Comparison of ENCODE assay signal across 2 cellular contexts in the genomic region with DNA sequence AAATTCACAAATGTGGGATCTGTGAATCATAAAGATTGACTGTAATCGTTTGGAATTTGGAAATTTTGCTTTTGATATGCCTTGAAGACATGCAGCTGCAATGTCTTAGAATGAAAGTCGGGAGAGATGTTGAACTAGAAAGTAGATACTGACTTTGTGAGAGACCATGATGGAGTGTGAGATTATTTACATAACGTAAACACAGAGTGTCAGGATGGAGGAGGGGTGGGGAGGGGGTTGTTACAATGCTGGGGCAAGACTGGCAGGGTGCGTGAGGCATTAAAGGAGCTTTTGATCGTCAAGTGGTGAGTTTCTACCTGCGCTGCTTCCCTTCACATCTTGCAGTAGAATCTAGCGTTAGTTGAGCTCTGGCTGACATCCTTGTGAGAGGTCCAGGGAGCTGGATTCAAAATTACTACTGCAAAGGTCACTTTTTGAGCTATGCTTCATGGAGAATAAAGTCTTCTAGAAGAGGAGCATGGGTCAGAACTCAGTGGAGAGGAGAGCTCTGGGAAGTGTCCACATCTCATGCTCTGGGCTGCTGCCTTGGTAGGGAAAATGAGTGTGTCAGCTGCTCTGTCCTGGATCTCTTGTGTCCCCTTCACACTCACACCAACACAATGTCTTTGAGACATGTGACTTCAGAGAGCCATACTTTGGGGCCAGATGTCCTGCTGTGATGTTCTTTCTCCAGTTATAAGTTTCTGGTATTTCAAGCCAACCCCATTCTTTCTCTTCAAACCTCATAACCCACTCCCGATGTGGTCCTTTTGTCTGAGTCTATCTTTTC.
TF ChIP-seq lines count a peak whose summit lies in the region.

No MANE protein-coding gene starts in this region.

TF ChIP-seq in K562, 482 proteins besides CTCF, POLR2A, EP300 and RAD21 (continued from another document and continues in another):
- TF ChIP-seq, protein P1, sequence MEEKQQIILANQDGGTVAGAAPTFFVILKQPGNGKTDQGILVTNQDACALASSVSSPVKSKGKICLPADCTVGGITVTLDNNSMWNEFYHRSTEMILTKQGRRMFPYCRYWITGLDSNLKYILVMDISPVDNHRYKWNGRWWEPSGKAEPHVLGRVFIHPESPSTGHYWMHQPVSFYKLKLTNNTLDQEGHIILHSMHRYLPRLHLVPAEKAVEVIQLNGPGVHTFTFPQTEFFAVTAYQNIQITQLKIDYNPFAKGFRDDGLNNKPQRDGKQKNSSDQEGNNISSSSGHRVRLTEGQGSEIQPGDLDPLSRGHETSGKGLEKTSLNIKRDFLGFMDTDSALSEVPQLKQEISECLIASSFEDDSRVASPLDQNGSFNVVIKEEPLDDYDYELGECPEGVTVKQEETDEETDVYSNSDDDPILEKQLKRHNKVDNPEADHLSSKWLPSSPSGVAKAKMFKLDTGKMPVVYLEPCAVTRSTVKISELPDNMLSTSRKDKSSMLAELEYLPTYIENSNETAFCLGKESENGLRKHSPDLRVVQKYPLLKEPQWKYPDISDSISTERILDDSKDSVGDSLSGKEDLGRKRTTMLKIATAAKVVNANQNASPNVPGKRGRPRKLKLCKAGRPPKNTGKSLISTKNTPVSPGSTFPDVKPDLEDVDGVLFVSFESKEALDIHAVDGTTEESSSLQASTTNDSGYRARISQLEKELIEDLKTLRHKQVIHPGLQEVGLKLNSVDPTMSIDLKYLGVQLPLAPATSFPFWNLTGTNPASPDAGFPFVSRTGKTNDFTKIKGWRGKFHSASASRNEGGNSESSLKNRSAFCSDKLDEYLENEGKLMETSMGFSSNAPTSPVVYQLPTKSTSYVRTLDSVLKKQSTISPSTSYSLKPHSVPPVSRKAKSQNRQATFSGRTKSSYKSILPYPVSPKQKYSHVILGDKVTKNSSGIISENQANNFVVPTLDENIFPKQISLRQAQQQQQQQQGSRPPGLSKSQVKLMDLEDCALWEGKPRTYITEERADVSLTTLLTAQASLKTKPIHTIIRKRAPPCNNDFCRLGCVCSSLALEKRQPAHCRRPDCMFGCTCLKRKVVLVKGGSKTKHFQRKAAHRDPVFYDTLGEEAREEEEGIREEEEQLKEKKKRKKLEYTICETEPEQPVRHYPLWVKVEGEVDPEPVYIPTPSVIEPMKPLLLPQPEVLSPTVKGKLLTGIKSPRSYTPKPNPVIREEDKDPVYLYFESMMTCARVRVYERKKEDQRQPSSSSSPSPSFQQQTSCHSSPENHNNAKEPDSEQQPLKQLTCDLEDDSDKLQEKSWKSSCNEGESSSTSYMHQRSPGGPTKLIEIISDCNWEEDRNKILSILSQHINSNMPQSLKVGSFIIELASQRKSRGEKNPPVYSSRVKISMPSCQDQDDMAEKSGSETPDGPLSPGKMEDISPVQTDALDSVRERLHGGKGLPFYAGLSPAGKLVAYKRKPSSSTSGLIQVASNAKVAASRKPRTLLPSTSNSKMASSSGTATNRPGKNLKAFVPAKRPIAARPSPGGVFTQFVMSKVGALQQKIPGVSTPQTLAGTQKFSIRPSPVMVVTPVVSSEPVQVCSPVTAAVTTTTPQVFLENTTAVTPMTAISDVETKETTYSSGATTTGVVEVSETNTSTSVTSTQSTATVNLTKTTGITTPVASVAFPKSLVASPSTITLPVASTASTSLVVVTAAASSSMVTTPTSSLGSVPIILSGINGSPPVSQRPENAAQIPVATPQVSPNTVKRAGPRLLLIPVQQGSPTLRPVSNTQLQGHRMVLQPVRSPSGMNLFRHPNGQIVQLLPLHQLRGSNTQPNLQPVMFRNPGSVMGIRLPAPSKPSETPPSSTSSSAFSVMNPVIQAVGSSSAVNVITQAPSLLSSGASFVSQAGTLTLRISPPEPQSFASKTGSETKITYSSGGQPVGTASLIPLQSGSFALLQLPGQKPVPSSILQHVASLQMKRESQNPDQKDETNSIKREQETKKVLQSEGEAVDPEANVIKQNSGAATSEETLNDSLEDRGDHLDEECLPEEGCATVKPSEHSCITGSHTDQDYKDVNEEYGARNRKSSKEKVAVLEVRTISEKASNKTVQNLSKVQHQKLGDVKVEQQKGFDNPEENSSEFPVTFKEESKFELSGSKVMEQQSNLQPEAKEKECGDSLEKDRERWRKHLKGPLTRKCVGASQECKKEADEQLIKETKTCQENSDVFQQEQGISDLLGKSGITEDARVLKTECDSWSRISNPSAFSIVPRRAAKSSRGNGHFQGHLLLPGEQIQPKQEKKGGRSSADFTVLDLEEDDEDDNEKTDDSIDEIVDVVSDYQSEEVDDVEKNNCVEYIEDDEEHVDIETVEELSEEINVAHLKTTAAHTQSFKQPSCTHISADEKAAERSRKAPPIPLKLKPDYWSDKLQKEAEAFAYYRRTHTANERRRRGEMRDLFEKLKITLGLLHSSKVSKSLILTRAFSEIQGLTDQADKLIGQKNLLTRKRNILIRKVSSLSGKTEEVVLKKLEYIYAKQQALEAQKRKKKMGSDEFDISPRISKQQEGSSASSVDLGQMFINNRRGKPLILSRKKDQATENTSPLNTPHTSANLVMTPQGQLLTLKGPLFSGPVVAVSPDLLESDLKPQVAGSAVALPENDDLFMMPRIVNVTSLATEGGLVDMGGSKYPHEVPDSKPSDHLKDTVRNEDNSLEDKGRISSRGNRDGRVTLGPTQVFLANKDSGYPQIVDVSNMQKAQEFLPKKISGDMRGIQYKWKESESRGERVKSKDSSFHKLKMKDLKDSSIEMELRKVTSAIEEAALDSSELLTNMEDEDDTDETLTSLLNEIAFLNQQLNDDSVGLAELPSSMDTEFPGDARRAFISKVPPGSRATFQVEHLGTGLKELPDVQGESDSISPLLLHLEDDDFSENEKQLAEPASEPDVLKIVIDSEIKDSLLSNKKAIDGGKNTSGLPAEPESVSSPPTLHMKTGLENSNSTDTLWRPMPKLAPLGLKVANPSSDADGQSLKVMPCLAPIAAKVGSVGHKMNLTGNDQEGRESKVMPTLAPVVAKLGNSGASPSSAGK (IDR thresholded peaks at IDR 0.05): peak; percentile 51
- TF ChIP-seq, protein P2, sequence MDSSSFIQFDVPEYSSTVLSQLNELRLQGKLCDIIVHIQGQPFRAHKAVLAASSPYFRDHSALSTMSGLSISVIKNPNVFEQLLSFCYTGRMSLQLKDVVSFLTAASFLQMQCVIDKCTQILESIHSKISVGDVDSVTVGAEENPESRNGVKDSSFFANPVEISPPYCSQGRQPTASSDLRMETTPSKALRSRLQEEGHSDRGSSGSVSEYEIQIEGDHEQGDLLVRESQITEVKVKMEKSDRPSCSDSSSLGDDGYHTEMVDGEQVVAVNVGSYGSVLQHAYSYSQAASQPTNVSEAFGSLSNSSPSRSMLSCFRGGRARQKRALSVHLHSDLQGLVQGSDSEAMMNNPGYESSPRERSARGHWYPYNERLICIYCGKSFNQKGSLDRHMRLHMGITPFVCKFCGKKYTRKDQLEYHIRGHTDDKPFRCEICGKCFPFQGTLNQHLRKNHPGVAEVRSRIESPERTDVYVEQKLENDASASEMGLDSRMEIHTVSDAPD (CRISPR knock-in tag; IDR thresholded peaks at IDR 0.05): no peak
- TF ChIP-seq NFRKB (IDR thresholded peaks at IDR 0.05; ENCODE audit: low read depth): peak; percentile 6; the same call in 1 of the 2 replicates

TF ChIP-seq in HepG2, 621 proteins besides CTCF, POLR2A, EP300 and RAD21 (continued from another document):
- TF ChIP-seq, protein P3, sequence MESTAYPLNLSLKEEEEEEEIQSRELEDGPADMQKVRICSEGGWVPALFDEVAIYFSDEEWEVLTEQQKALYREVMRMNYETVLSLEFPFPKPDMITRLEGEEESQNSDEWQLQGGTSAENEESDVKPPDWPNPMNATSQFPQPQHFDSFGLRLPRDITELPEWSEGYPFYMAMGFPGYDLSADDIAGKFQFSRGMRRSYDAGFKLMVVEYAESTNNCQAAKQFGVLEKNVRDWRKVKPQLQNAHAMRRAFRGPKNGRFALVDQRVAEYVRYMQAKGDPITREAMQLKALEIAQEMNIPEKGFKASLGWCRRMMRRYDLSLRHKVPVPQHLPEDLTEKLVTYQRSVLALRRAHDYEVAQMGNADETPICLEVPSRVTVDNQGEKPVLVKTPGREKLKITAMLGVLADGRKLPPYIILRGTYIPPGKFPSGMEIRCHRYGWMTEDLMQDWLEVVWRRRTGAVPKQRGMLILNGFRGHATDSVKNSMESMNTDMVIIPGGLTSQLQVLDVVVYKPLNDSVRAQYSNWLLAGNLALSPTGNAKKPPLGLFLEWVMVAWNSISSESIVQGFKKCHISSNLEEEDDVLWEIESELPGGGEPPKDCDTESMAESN (CRISPR knock-in tag; conservative IDR thresholded peaks at IDR 0.05): no peak
- no peak for TF ChIP-seq ZNF567 (CRISPR knock-in tag; IDR thresholded peaks at IDR 0.05; ENCODE audit: borderline replicate concordance)
- TF ChIP-seq PLRG1 (conservative IDR thresholded peaks at IDR 0.05): no peak
- peak; percentile 48; the same call in 1 of the 2 replicates for TF ChIP-seq ZNF558 (CRISPR knock-in tag; IDR thresholded peaks at IDR 0.05; ENCODE audit: borderline replicate concordance)
- TF ChIP-seq FOXA1 (IDR thresholded peaks at IDR 0.05): no peak
- TF ChIP-seq FOXA1 (CRISPR knock-in tag; IDR thresholded peaks at IDR 0.05): peak; percentile 33
- TF ChIP-seq, protein P4, sequence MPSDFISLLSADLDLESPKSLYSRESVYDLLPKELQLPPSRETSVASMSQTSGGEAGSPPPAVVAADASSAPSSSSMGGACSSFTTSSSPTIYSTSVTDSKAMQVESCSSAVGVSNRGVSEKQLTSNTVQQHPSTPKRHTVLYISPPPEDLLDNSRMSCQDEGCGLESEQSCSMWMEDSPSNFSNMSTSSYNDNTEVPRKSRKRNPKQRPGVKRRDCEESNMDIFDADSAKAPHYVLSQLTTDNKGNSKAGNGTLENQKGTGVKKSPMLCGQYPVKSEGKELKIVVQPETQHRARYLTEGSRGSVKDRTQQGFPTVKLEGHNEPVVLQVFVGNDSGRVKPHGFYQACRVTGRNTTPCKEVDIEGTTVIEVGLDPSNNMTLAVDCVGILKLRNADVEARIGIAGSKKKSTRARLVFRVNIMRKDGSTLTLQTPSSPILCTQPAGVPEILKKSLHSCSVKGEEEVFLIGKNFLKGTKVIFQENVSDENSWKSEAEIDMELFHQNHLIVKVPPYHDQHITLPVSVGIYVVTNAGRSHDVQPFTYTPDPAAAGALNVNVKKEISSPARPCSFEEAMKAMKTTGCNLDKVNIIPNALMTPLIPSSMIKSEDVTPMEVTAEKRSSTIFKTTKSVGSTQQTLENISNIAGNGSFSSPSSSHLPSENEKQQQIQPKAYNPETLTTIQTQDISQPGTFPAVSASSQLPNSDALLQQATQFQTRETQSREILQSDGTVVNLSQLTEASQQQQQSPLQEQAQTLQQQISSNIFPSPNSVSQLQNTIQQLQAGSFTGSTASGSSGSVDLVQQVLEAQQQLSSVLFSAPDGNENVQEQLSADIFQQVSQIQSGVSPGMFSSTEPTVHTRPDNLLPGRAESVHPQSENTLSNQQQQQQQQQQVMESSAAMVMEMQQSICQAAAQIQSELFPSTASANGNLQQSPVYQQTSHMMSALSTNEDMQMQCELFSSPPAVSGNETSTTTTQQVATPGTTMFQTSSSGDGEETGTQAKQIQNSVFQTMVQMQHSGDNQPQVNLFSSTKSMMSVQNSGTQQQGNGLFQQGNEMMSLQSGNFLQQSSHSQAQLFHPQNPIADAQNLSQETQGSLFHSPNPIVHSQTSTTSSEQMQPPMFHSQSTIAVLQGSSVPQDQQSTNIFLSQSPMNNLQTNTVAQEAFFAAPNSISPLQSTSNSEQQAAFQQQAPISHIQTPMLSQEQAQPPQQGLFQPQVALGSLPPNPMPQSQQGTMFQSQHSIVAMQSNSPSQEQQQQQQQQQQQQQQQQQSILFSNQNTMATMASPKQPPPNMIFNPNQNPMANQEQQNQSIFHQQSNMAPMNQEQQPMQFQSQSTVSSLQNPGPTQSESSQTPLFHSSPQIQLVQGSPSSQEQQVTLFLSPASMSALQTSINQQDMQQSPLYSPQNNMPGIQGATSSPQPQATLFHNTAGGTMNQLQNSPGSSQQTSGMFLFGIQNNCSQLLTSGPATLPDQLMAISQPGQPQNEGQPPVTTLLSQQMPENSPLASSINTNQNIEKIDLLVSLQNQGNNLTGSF (CRISPR knock-in tag; IDR thresholded peaks at IDR 0.05): no peak
- TF ChIP-seq SOX13 (IDR thresholded peaks at IDR 0.05): no peak
- TF ChIP-seq SOX13 (CRISPR knock-in tag; conservative IDR thresholded peaks at IDR 0.05 in 1 of 2, IDR thresholded peaks at IDR 0.05 in 1 of 2): no peak
- 0 out of 2 replicates have a peak, but pooled peaks have one; percentile 46 for TF ChIP-seq DNMT3B (CRISPR knock-in tag; conservative IDR thresholded peaks at IDR 0.05)
- no peak for TF ChIP-seq POGZ (CRISPR knock-in tag; IDR thresholded peaks at IDR 0.05)
- TF ChIP-seq ZNF7 (CRISPR knock-in tag; IDR thresholded peaks at IDR 0.05): no peak
- TF ChIP-seq FOXA3 (CRISPR knock-in tag; IDR thresholded peaks at IDR 0.05): peak; percentile 51; the same call in 1 of the 2 replicates
- TF ChIP-seq JUN (CRISPR knock-in tag; IDR thresholded peaks at IDR 0.05): no peak
- TF ChIP-seq RCOR2 (CRISPR knock-in tag; IDR thresholded peaks at IDR 0.05): no peak
